In the genomic region with DNA sequence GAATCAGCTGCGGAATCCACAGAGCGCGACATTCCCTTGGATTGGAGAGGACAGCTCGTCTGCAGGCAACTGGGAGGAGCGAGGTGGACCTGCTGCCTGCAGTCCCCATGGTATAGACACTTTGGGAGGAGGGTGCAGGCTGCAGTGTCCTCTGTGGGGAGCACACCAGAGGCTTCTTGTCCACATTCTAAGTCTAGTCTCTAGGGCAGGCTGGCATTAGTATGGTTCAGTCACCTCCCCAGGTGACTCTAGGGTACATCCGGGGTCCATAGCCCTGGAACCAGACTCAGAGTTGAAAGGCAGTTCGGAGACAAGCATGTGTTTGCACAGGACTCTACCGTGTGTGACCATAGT, we compare ENCODE assay signal across 35 cellular contexts.
"Had no signal": no experiment of that assay in that cellular context is flagged by ENCODE, and none has a peak within 500 bp of the region (broad histone marks: within the 10 kb centered on the region; RNA-seq: fewer than 3 reads in every experiment).

No MANE protein-coding gene starts in this region.

- H3K27me3 Mint-ChIP-seq: activated B cell treated with CpG ODN at 0.5 μM for 24 hours; activated CD4-positive, alpha-beta memory T cell treated with anti-CD3 and anti-CD28 coated beads for 36 hours; activated CD4-positive, alpha-beta T cell treated with anti-CD3 and anti-CD28 coated beads, Interleukin-2, amount 10 ng/mL, durations not matched to agents 24 days and 14 days; activated CD8-positive, alpha-beta T cell treated with anti-CD3 and anti-CD28 coated beads for 36 hours; activated naive CD8-positive, alpha-beta T cell treated with anti-CD3 and anti-CD28 coated beads for 36 hours; activated T-helper 17 cell treated with anti-CD3 and anti-CD28 coated beads, Interleukin-2, amount 50 U/mL, for 72 hours had no signal

- H3K4me3 Mint-ChIP-seq: activated B cell treated with CpG ODN at 0.5 μM for 24 hours; activated CD4-positive, alpha-beta memory T cell treated with anti-CD3 and anti-CD28 coated beads for 36 hours; activated CD4-positive, alpha-beta T cell treated with anti-CD3 and anti-CD28 coated beads, Interleukin-2, amount 10 ng/mL, durations not matched to agents 24 days and 14 days; activated CD8-positive, alpha-beta T cell treated with anti-CD3 and anti-CD28 coated beads for 36 hours; activated naive CD4-positive, alpha-beta T cell treated with anti-CD3 and anti-CD28 coated beads for 36 hours; activated naive CD8-positive, alpha-beta T cell treated with anti-CD3 and anti-CD28 coated beads for 36 hours; activated T-cell treated with anti-CD3 and anti-CD28 coated beads, Interleukin-2, amount 50 U/mL, for 4 hours; activated T-cell treated with anti-CD3 and anti-CD28 coated beads, Interleukin-2, amount 50 U/mL, for 72 hours; activated T-helper 1 cell treated with anti-CD3 and anti-CD28 coated beads, Interleukin-12 subunit alpha, Interleukin-12 subunit beta, Interleukin-2, Interleukin-4 antibody, amounts not matched to agents 30 ng/mL and 10 ng/mL and 1 ng/mL, durations not matched to agents 14 hours and 24 hours and 36 hours; activated T-helper 17 cell treated with anti-CD3 and anti-CD28 coated beads, Interleukin-2, amount 50 U/mL, for 72 hours; T-helper 1 cell treated with Interleukin-12 subunit alpha and Interleukin-12 subunit beta and Interleukin-4 antibody, amounts not matched to agents 30 μg/mL and 1 μg/mL, for 36 hours; T-helper 2 cell treated with Interferon-gamma antibody and Interleukin-4, amounts not matched to agents 5 μg/mL and 100 μg/mL, for 36 hours had no signal

- DNase-seq: activated B cell treated with CpG ODN at 0.5 μM for 24 hours; activated CD4-positive, alpha-beta memory T cell treated with anti-CD3 and anti-CD28 coated beads for 36 hours; activated CD4-positive, alpha-beta T cell treated with anti-CD3 and anti-CD28 coated beads for 4 hours; activated CD4-positive, alpha-beta T cell treated with anti-CD3 and anti-CD28 coated beads, Interleukin-2, amount 50 U/mL, for 1 hour; activated CD4-positive, alpha-beta T cell treated with anti-CD3 and anti-CD28 coated beads, Interleukin-2, amount 50 U/mL, for 4 hours; activated CD4-positive, CD25-positive, alpha-beta regulatory T cell treated with anti-CD3 and anti-CD28 coated beads, Interleukin-2, amount 50 U/mL, for 72 hours; activated CD8-positive, alpha-beta memory T cell treated with anti-CD3 and anti-CD28 coated beads, Interleukin-2, amount 50 U/mL, for 4 hours; activated CD8-positive, alpha-beta T cell treated with anti-CD3 and anti-CD28 coated beads for 36 hours; activated effector memory CD4-positive, alpha-beta T cell treated with anti-CD3 and anti-CD28 coated beads, Interleukin-2, amount 50 U/mL, for 16 hours; activated gamma-delta T cell treated with Interleukin-2 at 50 U/mL for 16 hours; activated naive CD4-positive, alpha-beta T cell; activated naive CD4-positive, alpha-beta T cell treated with anti-CD3 and anti-CD28 coated beads for 36 hours; activated naive CD4-positive, alpha-beta T cell treated with anti-CD3 and anti-CD28 coated beads, Interleukin-2, amount 50 U/mL, for 16 hours; activated naive CD8-positive, alpha-beta T cell treated with anti-CD3 and anti-CD28 coated beads for 36 hours; activated T-cell treated with anti-CD3 and anti-CD28 coated beads for 4 hours; activated T-cell treated with anti-CD3 and anti-CD28 coated beads, Interleukin-2, amount 50 U/mL, for 1 hour; activated T-cell treated with anti-CD3 and anti-CD28 coated beads, Interleukin-2, amount 50 U/mL, for 4 hours; activated T-cell treated with anti-CD3 and anti-CD28 coated beads, Interleukin-2, amount 50 U/mL, for 72 hours; adrenal gland; amniotic stem cell; aorta; body of pancreas; brain microvascular endothelial cell; central memory CD4-positive, alpha-beta T cell; T-helper 1 cell; T-helper 2 cell; T-helper 9 cell had no signal

- H3K27ac ChIP-seq: adrenal gland, body of pancreas, brain microvascular endothelial cell, breast epithelium, VCaP had no signal

- H3K4me1 ChIP-seq: adrenal gland, body of pancreas, breast epithelium had no signal

- H3K4me1 Mint-ChIP-seq: activated B cell treated with CpG ODN at 0.5 μM for 24 hours; activated CD4-positive, alpha-beta T cell treated with anti-CD3 and anti-CD28 coated beads, Interleukin-2, amount 10 ng/mL, durations not matched to agents 24 days and 14 days; activated naive CD8-positive, alpha-beta T cell treated with anti-CD3 and anti-CD28 coated beads for 36 hours; activated T-helper 17 cell treated with anti-CD3 and anti-CD28 coated beads, Interleukin-2, amount 50 U/mL, for 72 hours had no signal

- H3K27me3 ChIP-seq: adrenal gland, body of pancreas, brain microvascular endothelial cell, breast epithelium had no signal

- H3K36me3 Mint-ChIP-seq: activated CD4-positive, alpha-beta memory T cell treated with anti-CD3 and anti-CD28 coated beads for 36 hours; activated naive CD8-positive, alpha-beta T cell treated with anti-CD3 and anti-CD28 coated beads for 36 hours had no signal

- H3K36me3 ChIP-seq: adrenal gland, brain microvascular endothelial cell, breast epithelium had no signal

- H3K9me3 Mint-ChIP-seq: activated CD8-positive, alpha-beta T cell treated with anti-CD3 and anti-CD28 coated beads for 36 hours had no signal

- H3K4me3 ChIP-seq: adrenal gland, body of pancreas, breast epithelium had no signal

- H3K27ac Mint-ChIP-seq: activated B cell treated with CpG ODN at 0.5 μM for 24 hours; activated CD4-positive, alpha-beta memory T cell treated with anti-CD3 and anti-CD28 coated beads for 36 hours; activated CD4-positive, alpha-beta T cell treated with anti-CD3 and anti-CD28 coated beads, Interleukin-2, amount 10 ng/mL, durations not matched to agents 24 days and 14 days; activated CD8-positive, alpha-beta T cell treated with anti-CD3 and anti-CD28 coated beads for 36 hours; activated naive CD4-positive, alpha-beta T cell treated with anti-CD3 and anti-CD28 coated beads for 36 hours; activated naive CD4-positive, alpha-beta T cell treated with anti-CD3 and anti-CD28 coated beads, Interleukin-2, amount 50 U/mL, for 72 hours; activated naive CD8-positive, alpha-beta T cell treated with anti-CD3 and anti-CD28 coated beads for 36 hours; activated T-cell treated with anti-CD3 and anti-CD28 coated beads, Interleukin-2, amount 50 U/mL, for 72 hours; activated T-helper 1 cell treated with anti-CD3 and anti-CD28 coated beads, Interleukin-12 subunit alpha, Interleukin-12 subunit beta, Interleukin-2, Interleukin-4 antibody, amounts not matched to agents 30 ng/mL and 10 ng/mL and 1 ng/mL, durations not matched to agents 14 hours and 24 hours and 36 hours; activated T-helper 17 cell treated with anti-CD3 and anti-CD28 coated beads, Interleukin-2, amount 50 U/mL, for 72 hours; T-helper 1 cell treated with Interleukin-12 subunit alpha and Interleukin-12 subunit beta and Interleukin-4 antibody, amounts not matched to agents 30 μg/mL and 1 μg/mL, for 36 hours; T-helper 2 cell treated with Interferon-gamma antibody and Interleukin-4, amounts not matched to agents 5 μg/mL and 100 μg/mL, for 36 hours had no signal

- ATAC-seq: activated CD8-positive, alpha-beta T cell treated with anti-CD3 and anti-CD28 coated beads for 36 hours; activated naive CD4-positive, alpha-beta T cell treated with anti-CD3 and anti-CD28 coated beads, Interleukin-2, amount 50 U/mL, for 72 hours; activated T-cell treated with anti-CD3 and anti-CD28 coated beads, Interleukin-2, amount 50 U/mL, for 4 hours; activated T-cell treated with anti-CD3 and anti-CD28 coated beads, Interleukin-2, amount 50 U/mL, for 72 hours; activated T-helper 17 cell treated with anti-CD3 and anti-CD28 coated beads, Interleukin-2, amount 50 U/mL, for 72 hours; body of pancreas had no signal

- H3K9me3 ChIP-seq: body of pancreas had no signal
